16 cellular contexts compared by ENCODE assay signal in the genomic region with DNA sequence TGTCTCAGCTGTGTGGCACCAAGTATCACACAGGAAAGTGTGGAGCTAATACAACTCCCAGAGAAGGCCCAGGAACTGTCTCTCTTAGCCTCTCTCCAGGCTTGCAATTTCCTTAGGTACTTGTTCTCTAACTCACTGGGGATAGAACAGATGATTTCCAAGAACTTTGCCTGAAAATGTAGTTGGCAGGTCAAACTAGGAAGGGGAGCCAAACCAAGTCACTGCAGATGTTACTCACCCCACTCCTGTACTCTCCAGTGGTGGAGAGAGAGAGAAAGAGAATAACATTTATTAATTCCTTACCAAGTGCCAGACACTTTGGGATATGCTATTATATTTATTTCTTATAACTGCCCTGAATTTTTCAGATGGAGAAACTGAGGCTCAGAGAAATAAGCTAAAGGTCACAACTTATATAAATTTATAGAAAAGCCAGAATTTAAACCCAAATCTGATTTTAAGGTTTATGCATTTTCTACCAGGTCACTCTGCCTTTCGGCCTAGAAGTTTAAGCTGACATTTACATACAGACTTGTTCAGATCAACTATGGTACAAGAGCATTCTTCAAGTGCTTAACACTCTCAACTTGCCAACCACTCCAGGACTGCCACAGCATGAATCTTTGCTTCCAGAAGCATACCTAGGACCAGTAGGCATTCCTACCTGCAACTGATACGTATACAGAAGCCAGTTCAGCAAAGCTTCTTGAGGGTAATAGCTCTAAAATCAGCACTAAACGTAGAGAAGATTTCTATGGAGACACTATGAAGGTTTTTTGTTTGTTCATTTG.
A peak's percentile ranks its signal among the peaks of the same experiment; 100 is the strongest.
DNase-seq lines count a peak whose midpoint lies in the region; TF ChIP-seq lines count a peak whose summit lies in the region.
"Had no signal": no experiment of that assay in that cellular context is flagged by ENCODE, and none has a peak within 500 bp of the region (broad histone marks: within the 10 kb centered on the region; RNA-seq: fewer than 3 reads in every experiment).

No MANE protein-coding gene starts in this region.

- TF ChIP-seq CTCF in AG10803 (conservative IDR thresholded peaks at IDR 0.05; ENCODE audit: low read length): no peak
- TF ChIP-seq CTCF in nephron (IDR thresholded peaks at IDR 0.05; ENCODE audit: unreplicated experiment in 3 of 3): no peak
- TF ChIP-seq CTCF in osteocyte (IDR thresholded peaks at IDR 0.05): no peak

- DNase-seq in AG10803 (ENCODE audit: low read depth) (peak; percentile 48), MG63 (peak; percentile 4), fibroblast of gingiva (ENCODE audit: low read depth) (peak; percentile 33), osteocyte (ENCODE audit: extremely low spot score, unreplicated experiment) (no peak)
- no peak for DNase-seq in activated CD8-positive, alpha-beta memory T cell treated with anti-CD3 and anti-CD28 coated beads, Interleukin-2, amount 50 U/mL, for 48 hours
- DNase-seq in activated CD8-positive, alpha-beta memory T cell treated with anti-CD3 and anti-CD28 coated beads for 24 hours: no peak
- DNase-seq: AML-193, DMS79, NCI-H1105 treated with DMSO at 0.1 percent for 48 hours, NCI-H1694, NCI-H2081 treated with DMSO at 0.1 percent for 48 hours, NCI-H510A, SHP77 treated with DMSO at 0.1 percent for 48 hours had no signal

- H3K27ac Mint-ChIP-seq in nephron (peak overlapping the region; percentile 89 to 97 (median 94)), osteocyte (ENCODE audit: unreplicated experiment) (no peak overlapping the region)
- H3K27ac Mint-ChIP-seq: CD14-positive monocyte had no signal

- H3K27me3 ChIP-seq in MG63: no peaks in the 10 kb centered on the region

- H3K36me3 Mint-ChIP-seq in nephron (ENCODE audit: low read depth) (no peaks in the 10 kb centered on the region), osteocyte (ENCODE audit: unreplicated experiment) (no peaks in the 10 kb centered on the region)
- H3K36me3 Mint-ChIP-seq: CD14-positive monocyte had no signal

- H3K4me3 Mint-ChIP-seq in nephron (no peak overlapping the region), osteocyte (ENCODE audit: unreplicated experiment) (no peak overlapping the region)
- H3K4me3 Mint-ChIP-seq: CD14-positive monocyte had no signal

- H3K9me3 ChIP-seq in MG63: no peaks in the 10 kb centered on the region

- H3K27me3 Mint-ChIP-seq in nephron (ENCODE audit: low read depth) (no peaks in the 10 kb centered on the region), osteocyte (ENCODE audit: unreplicated experiment) (no peaks in the 10 kb centered on the region)

- H3K4me1 Mint-ChIP-seq in nephron (peaks cover 49% of the 10 kb centered on the region), osteocyte (ENCODE audit: unreplicated experiment) (peaks cover 35% of the 10 kb centered on the region)
- H3K4me1 Mint-ChIP-seq: CD14-positive monocyte had no signal

- H3K4me3 ChIP-seq in AG10803 (ENCODE audit: low read length) (no peak overlapping the region), MG63 (no peak overlapping the region)
- H3K4me3 ChIP-seq: K562 had no signal

- H3K36me3 ChIP-seq in MG63: no peaks in the 10 kb centered on the region

- H3K9me3 Mint-ChIP-seq in nephron (no peaks in the 10 kb centered on the region), osteocyte (ENCODE audit: unreplicated experiment) (no peaks in the 10 kb centered on the region)

Comparison
In these comparisons a context has a peak if more than half of its experiments do, and no peak if none do; other contexts are left out.
1. DNase-seq: peak in AG10803 (single experiment), MG63 (single experiment) and fibroblast of gingiva (single experiment); none in osteocyte (single experiment), activated CD8-positive, alpha-beta memory T cell treated with anti-CD3 and anti-CD28 coated beads, Interleukin-2, amount 50 U/mL, for 48 hours (single experiment) and activated CD8-positive, alpha-beta memory T cell treated with anti-CD3 and anti-CD28 coated beads for 24 hours (single experiment).